In the genomic region with DNA sequence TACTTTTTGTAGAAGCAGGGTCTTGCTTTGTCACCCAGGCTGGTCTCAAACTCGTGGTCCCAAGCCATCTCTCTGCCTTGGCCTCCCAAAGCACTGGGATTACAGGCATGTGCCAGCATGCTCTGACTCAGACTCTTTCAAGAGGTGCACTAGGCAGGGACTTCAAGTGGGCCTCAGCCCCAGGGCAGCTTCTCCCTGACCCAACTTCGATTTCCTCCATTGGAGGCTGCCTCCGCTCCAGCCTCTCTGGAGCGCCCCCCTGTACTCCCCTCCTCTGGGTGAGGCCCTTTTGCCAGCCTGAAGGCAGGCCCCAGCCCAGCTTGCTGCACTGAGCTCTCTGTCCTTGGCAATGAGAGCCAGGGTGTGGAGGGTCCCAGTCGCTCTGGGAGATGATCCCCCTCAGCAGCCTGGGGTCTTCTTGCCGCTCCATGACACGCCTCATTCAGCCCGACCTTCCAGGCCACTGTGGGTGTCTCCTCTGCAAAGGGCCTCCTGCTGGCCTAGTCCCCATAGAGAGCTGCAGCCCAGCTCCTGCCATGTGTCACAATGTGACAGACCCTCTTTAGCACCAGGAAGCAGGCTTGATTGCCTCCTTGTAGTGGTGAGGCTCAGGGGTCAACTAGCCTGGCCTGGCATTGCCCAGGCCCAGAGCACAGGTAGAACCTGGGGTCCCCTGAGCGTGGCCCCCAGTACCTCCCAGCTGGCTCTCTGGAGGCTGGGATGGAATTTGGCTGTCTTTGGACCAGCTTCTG, we compare ENCODE assay signal across 14 cellular contexts. TPM values are rescaled to one million over a fixed set of nuclear protein-coding genes. Genes with fewer than 3 reads are reported as not detected.
DNase-seq lines count a peak whose midpoint lies in the region; ATAC-seq and TF ChIP-seq lines count a peak whose summit lies in the region.
"Had no signal": no experiment of that assay in that cellular context is flagged by ENCODE, and none has a peak within 500 bp of the region (broad histone marks: within the 10 kb centered on the region; RNA-seq: fewer than 3 reads in every experiment).

No MANE protein-coding gene starts in this region.

- POLR2A ChIA-PET in HCT116 (lab: Charles Lee) (interaction anchor here (0.6 kb wide), 1 partner anchor 10 kb away, joined by 3 read pairs; no protein-coding TSS in a partner anchor), PC-3 (lab: Charles Lee; ENCODE audit: unreplicated experiment) (no interaction called here)

- H3K4me3 ChIP-seq in HCT116 (replicated peaks in 1 of 2; ENCODE audit: low read depth in 1 of 2, low read length in 2 of 2) (no peak overlapping the region), PC-3 (ENCODE audit: low read length) (no peak overlapping the region), iPS-18c (ENCODE audit: insufficient read depth, low read depth, low read length) (peak overlapping the region; percentile 28)
- H3K4me3 ChIP-seq: suprapubic skin had no signal

- H2AFZ ChIP-seq in HCT116 (ENCODE audit: low read depth, low read length, poor library complexity, severe bottlenecking) (no peak overlapping the region), PC-3 (ENCODE audit: low read length) (no peak overlapping the region)

- no peak for TF ChIP-seq CTCF in HCT116 (IDR thresholded peaks at IDR 0.05 in 2 of 3, conservative IDR thresholded peaks at IDR 0.05 in 1 of 3; ENCODE audit: borderline replicate concordance in 1 of 3, insufficient read depth in 1 of 3, low read depth in 2 of 3, low read length in 2 of 3)
- TF ChIP-seq CTCF in PC-3 (conservative IDR thresholded peaks at IDR 0.05; ENCODE audit: low read depth, low read length): no peak

- ATAC-seq in HCT116 (no peak), PC-3 (peak; percentile 25; the same call in 1 of the 2 replicates), HG02938 (IDR thresholded peaks at IDR 0.05; ENCODE audit: unreplicated experiment) (no peak)
- no peak for ATAC-seq in stimulated activated effector memory CD8-positive, alpha-beta T cell treated with anti-CD3 and anti-CD28 coated beads, Interleukin-12 subunit alpha, Interleukin-12 subunit beta, amount 100 ng/mL, for 72 hours
- ATAC-seq: CD8-positive, alpha-beta T cell; right cardiac atrium had no signal

- no peaks in the 10 kb centered on the region for H3K9me3 ChIP-seq in HCT116 (ENCODE audit: control insufficient read depth in 1 of 2, insufficient read depth in 1 of 2, low read depth in 1 of 2, low read length in 2 of 2)
- no peaks in the 10 kb centered on the region for H3K9me3 ChIP-seq in PC-3 (ENCODE audit: low read length)
- H3K9me3 ChIP-seq in iPS-18c (ENCODE audit: control insufficient read depth, insufficient read depth, low read length): no peaks in the 10 kb centered on the region
- H3K9me3 ChIP-seq: suprapubic skin had no signal

- H4K20me1 ChIP-seq in HCT116 (ENCODE audit: insufficient read depth) (peaks cover 5% of the 10 kb centered on the region; the same call in 1 of the 2 replicates), PC-3 (ENCODE audit: low read length) (no peaks in the 10 kb centered on the region)

- H3K27me3 ChIP-seq in HCT116 (ENCODE audit: insufficient read depth, low read length) (no peaks in the 10 kb centered on the region), PC-3 (ENCODE audit: low read length) (no peaks in the 10 kb centered on the region)
- H3K27me3 ChIP-seq: suprapubic skin had no signal

- peak overlapping the region; percentile 40 for H3K27ac Mint-ChIP-seq in stimulated activated effector memory CD8-positive, alpha-beta T cell treated with anti-CD3 and anti-CD28 coated beads, Interleukin-12 subunit alpha, Interleukin-12 subunit beta, amount 100 ng/mL, for 72 hours
- H3K27ac Mint-ChIP-seq: CD8-positive, alpha-beta T cell had no signal

- no peaks in the 10 kb centered on the region for H3F3A ChIP-seq in PC-3 (ENCODE audit: low read length, unreplicated experiment)

- H3K4me2 ChIP-seq in HCT116 (ENCODE audit: low read length) (no peak overlapping the region), PC-3 (ENCODE audit: low read length) (no peak overlapping the region)

- no peak for TF ChIP-seq RAD21 in HCT116 (IDR thresholded peaks at IDR 0.05; ENCODE audit: low read depth)

- H3K79me2 ChIP-seq in HCT116 (ENCODE audit: insufficient read depth, low read length) (peaks cover 90% of the 10 kb centered on the region), PC-3 (ENCODE audit: low read length) (peaks cover 78% of the 10 kb centered on the region)

- no TSS peak for BruUV-seq in HCT116 (replicated peaks; lab: Mats Ljungman, UMichigan)
- no TSS peak for BruUV-seq in PC-3 (replicated peaks; lab: Mats Ljungman, UMichigan)

- no peak for TF ChIP-seq POLR2A in HCT116 (IDR thresholded peaks at IDR 0.05; ENCODE audit: borderline replicate concordance, extremely low read depth, insufficient read depth, insufficient read length)

- DNase-seq in HCT116 (ENCODE audit: low read depth, low spot score) (no peak), PC-3 (no peak), OCI-M1 (lab: John Stamatoyannopoulos, UW) (no peak), NCI-H1694 (lab: John Stamatoyannopoulos, UW) (no peak)
- no peak for DNase-seq in stimulated activated effector memory CD8-positive, alpha-beta T cell treated with anti-CD3 and anti-CD28 coated beads, Interleukin-12 subunit alpha, Interleukin-12 subunit beta, amount 100 ng/mL, for 72 hours (ENCODE audit: low spot score in 2 of 2)
- DNase-seq: activated CD4-positive, alpha-beta T cell treated with anti-CD3 and anti-CD28 coated beads for 48 hours; activated T-cell treated with anti-CD3 and anti-CD28 coated beads, Interleukin-2, amount 50 U/mL, for 48 hours; CD8-positive, alpha-beta T cell; effector memory CD4-positive, alpha-beta T cell; midbrain; right cardiac atrium had no signal

- H3K27ac ChIP-seq in HCT116 (ENCODE audit: low read depth, low read length): peak overlapping the region; percentile 3
- no peak overlapping the region for H3K27ac ChIP-seq in PC-3 (ENCODE audit: low read length)
- H3K27ac ChIP-seq: suprapubic skin had no signal

- no peaks in the 10 kb centered on the region for H3K36me3 ChIP-seq in HCT116 (ENCODE audit: control insufficient read depth in 1 of 2, insufficient read depth in 2 of 2, low read length in 2 of 2)
- no peaks in the 10 kb centered on the region for H3K36me3 ChIP-seq in PC-3 (ENCODE audit: low read depth, low read length)
- H3K36me3 ChIP-seq: suprapubic skin had no signal

- H3K9ac ChIP-seq in HCT116 (ENCODE audit: low read length): no peak overlapping the region
- H3K9ac ChIP-seq in PC-3 (ENCODE audit: low read length): no peak overlapping the region

- intact Hi-C loops in HCT116 (cut with micrococcal nuclease) (no loop called here), PC-3 (cut with micrococcal nuclease) (no loop called here)

- H3K9me2 ChIP-seq in HCT116 (ENCODE audit: insufficient read depth) (no peaks in the 10 kb centered on the region), PC-3 (replicated peaks; ENCODE audit: low read length) (no peaks in the 10 kb centered on the region)

- RAD21 ChIA-PET in HCT116 (lab: Charles Lee; ENCODE audit: low non-redundant PET in 1 of 2, low total read pairs in 2 of 2, uncharacterized antibody in 2 of 2, unreplicated experiment in 2 of 2): no interaction called here

- H3K4me3 Mint-ChIP-seq in stimulated activated effector memory CD8-positive, alpha-beta T cell treated with anti-CD3 and anti-CD28 coated beads, Interleukin-12 subunit alpha, Interleukin-12 subunit beta, amount 100 ng/mL, for 72 hours: no peak overlapping the region
- H3K4me3 Mint-ChIP-seq: CD8-positive, alpha-beta T cell had no signal

- CTCF ChIA-PET in HCT116 (lab: Charles Lee) (interaction anchor here (1.4 kb wide), 1 partner anchor 23 kb away, joined by 3 read pairs; no protein-coding TSS in a partner anchor), PC-3 (lab: Charles Lee) (no interaction called here)

- H3K9me3 Mint-ChIP-seq in stimulated activated effector memory CD8-positive, alpha-beta T cell treated with anti-CD3 and anti-CD28 coated beads, Interleukin-12 subunit alpha, Interleukin-12 subunit beta, amount 100 ng/mL, for 72 hours: no peaks in the 10 kb centered on the region
- H3K9me3 Mint-ChIP-seq: CD8-positive, alpha-beta T cell had no signal

- H3K4me1 ChIP-seq in HCT116 (ENCODE audit: control insufficient read depth in 1 of 2, insufficient read depth in 2 of 2, low read length in 2 of 2) (peaks cover 22 to 58% of the 10 kb centered on the region in 2 experiments), PC-3 (ENCODE audit: insufficient read depth, low read length) (peaks cover 7% of the 10 kb centered on the region; the same call in 1 of the 2 replicates)

- H3K36me3 Mint-ChIP-seq in stimulated activated effector memory CD8-positive, alpha-beta T cell treated with anti-CD3 and anti-CD28 coated beads, Interleukin-12 subunit alpha, Interleukin-12 subunit beta, amount 100 ng/mL, for 72 hours: peaks cover 2% of the 10 kb centered on the region
- H3K36me3 Mint-ChIP-seq: CD8-positive, alpha-beta T cell had no signal

- peaks cover 14% of the 10 kb centered on the region for H3K4me1 Mint-ChIP-seq in stimulated activated effector memory CD8-positive, alpha-beta T cell treated with anti-CD3 and anti-CD28 coated beads, Interleukin-12 subunit alpha, Interleukin-12 subunit beta, amount 100 ng/mL, for 72 hours

TF ChIP-seq in HCT116, 20 proteins besides CTCF, POLR2A, EP300 and RAD21:
- no peak for TF ChIP-seq EZH2phosphoT487 (IDR thresholded peaks at IDR 0.05; ENCODE audit: borderline replicate concordance)
- no peak for TF ChIP-seq CBX3 (IDR thresholded peaks at IDR 0.05; ENCODE audit: low read depth)
- no peak for TF ChIP-seq TCF7L2 (IDR thresholded peaks at IDR 0.05; ENCODE audit: borderline replicate concordance, extremely low read depth, insufficient read depth, insufficient read length)
- TF ChIP-seq POLR2AphosphoS5 (IDR thresholded peaks at IDR 0.05; ENCODE audit: low read depth, low read length): no peak
- no peak for TF ChIP-seq ZNF274 (IDR thresholded peaks at IDR 0.05; ENCODE audit: low read depth, low read length)
TF ChIP-seq in HCT116: peak in this region for 0.

RNA-seq across cellular contexts. Expression of a gene that starts 16.4 kb away (rescaled TPM):
- total RNA-seq in HCT116 (2021; ENCODE audit: unreplicated experiment): 103 TPM
- 92.2 and 98.1 TPM in 2 replicates for polyA plus RNA-seq in HCT116 (2012)
- total RNA-seq in PC-3 (2014; rRNA removed): 56.2 and 57.1 TPM in 2 replicates

RNA-seq across cellular contexts. Expression of a gene that starts 39.6 kb away (rescaled TPM):
- 0.74 TPM for total RNA-seq in HCT116 (2021; ENCODE audit: unreplicated experiment)
- 0.17 and 0.42 TPM in 2 replicates for polyA plus RNA-seq in HCT116 (2012)
- total RNA-seq in PC-3 (2014; rRNA removed): 0.07 and 0.63 TPM in 2 replicates
- total RNA-seq: CD8-positive, alpha-beta T cell had no signal

RNA-seq across cellular contexts. Expression of a gene that starts 40.6 kb away (rescaled TPM):
- total RNA-seq in HCT116 (2021; ENCODE audit: unreplicated experiment): 44.7 TPM
- polyA plus RNA-seq in HCT116 (2012): 53.2 and 67.3 TPM in 2 replicates
- 126 and 131 TPM in 2 replicates for total RNA-seq in PC-3 (2014; rRNA removed)

RNA-seq across cellular contexts. Expression of a gene that starts 40.8 kb away (rescaled TPM):
- total RNA-seq in HCT116 (2021; ENCODE audit: unreplicated experiment) (20.3 TPM), PC-3 (2014; rRNA removed) (60.7 and 90.1 TPM in 2 replicates)
- polyA plus RNA-seq in HCT116 (2012): 10.6 and 12.6 TPM in 2 replicates

RNA-seq across cellular contexts. Expression of a gene that starts 51.8 kb away (rescaled TPM):
- 26.3 TPM for total RNA-seq in HCT116 (2021; ENCODE audit: unreplicated experiment)
- polyA plus RNA-seq in HCT116 (2012): 43.7 and 46.8 TPM in 2 replicates
- total RNA-seq in PC-3 (2014; rRNA removed): 81.2 and 94.6 TPM in 2 replicates
